23 cellular contexts compared by ENCODE assay signal in genomic region chr16:54588026-54588425, GRCh38.
"Had no signal": no experiment of that assay in that cellular context is flagged by ENCODE, and none has a peak within 500 bp of the region (broad histone marks: within the 10 kb centered on the region; RNA-seq: fewer than 3 reads in every experiment).

No MANE protein-coding gene starts in this region.

- H3K4me3 ChIP-seq: coronary artery, gastrocnemius medialis, heart right ventricle, mucosa of descending colon, neural progenitor cell, psoas muscle, right lobe of liver, spleen, tibial artery, upper lobe of left lung, uterus had no signal

- H3K36me3 ChIP-seq: gastrocnemius medialis, heart right ventricle, neural progenitor cell, right lobe of liver, spleen, tibial artery, upper lobe of left lung, uterus had no signal

- H3K4me2 ChIP-seq: neural progenitor cell had no signal

- H3K9me3 ChIP-seq: gastrocnemius medialis, heart right ventricle, mucosa of descending colon, psoas muscle, right lobe of liver, spleen, tibial artery, upper lobe of left lung, uterus had no signal

- H3K4me1 ChIP-seq: gastrocnemius medialis, psoas muscle, right lobe of liver, spleen, tibial artery, upper lobe of left lung, uterus had no signal

- H3K27me3 ChIP-seq: gastrocnemius medialis, heart right ventricle, right lobe of liver, tibial artery, upper lobe of left lung, uterus had no signal

- H3K27ac ChIP-seq: coronary artery, gastrocnemius medialis, heart right ventricle, neural progenitor cell, psoas muscle, right lobe of liver, spleen, tibial artery, upper lobe of left lung, uterus had no signal

- H2AFZ ChIP-seq: neural progenitor cell had no signal

- DNase-seq: effector CD4-positive, alpha-beta T cell; gastrocnemius medialis; heart right ventricle; hypothalamus; kidney glomerular epithelial cell; natural killer cell; occipital lobe; psoas muscle; retina; right lobe of liver; spleen; stimulated activated CD4-positive, alpha-beta T cell treated with anti-CD3 and anti-CD28 coated beads, Interleukin-15, amount 100 ng/mL, for 24 hours; stimulated activated CD4-positive, alpha-beta T cell treated with anti-CD3 and anti-CD28 coated beads, Interleukin-1b, Interleukin-23, amount 100 ng/mL, for 48 hours; stimulated activated CD4-positive, alpha-beta T cell treated with anti-CD3 and anti-CD28 coated beads, Interleukin-4, amount 100 ng/mL, for 24 hours; tibial artery; upper lobe of left lung; uterus had no signal

- ATAC-seq: esophagus mucosa; gastrocnemius medialis; heart right ventricle; left lobe of liver; mucosa of descending colon; natural killer cell; psoas muscle; right lobe of liver; stimulated activated memory B cell treated with anti-CD40 and anti-IgM and Interleukin-4, amounts not matched to agents 10 μg/mL and 1 μg/mL and 100 μg/mL, for 72 hours had no signal
